ENCODE assay signal across 1 cellular context in the genomic region with DNA sequence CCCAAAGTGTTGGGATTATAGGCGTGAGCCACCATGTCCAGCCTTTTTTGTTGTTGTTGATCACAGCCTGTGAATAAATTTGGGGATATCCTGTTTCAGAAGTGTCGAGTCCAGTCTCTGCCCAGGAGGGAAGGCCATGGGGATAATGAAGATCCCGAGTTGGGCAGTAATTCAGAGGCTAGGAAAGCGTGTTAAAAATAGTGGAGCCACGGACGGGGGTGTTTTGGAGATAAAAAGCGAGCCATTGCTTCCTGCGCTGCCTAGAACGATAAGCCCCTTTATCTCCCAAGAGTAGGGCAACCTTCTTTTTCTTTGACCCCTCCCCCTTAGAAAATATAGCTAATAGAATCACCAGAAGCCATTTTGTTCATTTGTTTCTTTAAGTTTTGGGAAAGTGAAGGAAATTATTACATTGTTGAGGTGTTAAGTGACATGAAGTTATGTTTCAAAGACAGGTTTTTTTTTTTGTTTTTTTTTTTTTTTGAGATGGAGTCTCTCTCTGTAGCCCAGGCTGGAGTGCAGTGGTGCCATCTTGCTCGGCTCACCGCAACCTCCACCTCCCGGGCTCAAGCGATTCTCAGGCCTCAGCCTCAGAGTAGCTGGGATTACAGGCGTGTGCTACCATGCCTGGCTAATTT.
TF ChIP-seq lines count a peak whose summit lies in the region.

No MANE protein-coding gene starts in this region.

TF ChIP-seq in K562, 482 proteins besides CTCF, POLR2A, EP300 and RAD21 (continued from another document):
- TF ChIP-seq, protein P1, sequence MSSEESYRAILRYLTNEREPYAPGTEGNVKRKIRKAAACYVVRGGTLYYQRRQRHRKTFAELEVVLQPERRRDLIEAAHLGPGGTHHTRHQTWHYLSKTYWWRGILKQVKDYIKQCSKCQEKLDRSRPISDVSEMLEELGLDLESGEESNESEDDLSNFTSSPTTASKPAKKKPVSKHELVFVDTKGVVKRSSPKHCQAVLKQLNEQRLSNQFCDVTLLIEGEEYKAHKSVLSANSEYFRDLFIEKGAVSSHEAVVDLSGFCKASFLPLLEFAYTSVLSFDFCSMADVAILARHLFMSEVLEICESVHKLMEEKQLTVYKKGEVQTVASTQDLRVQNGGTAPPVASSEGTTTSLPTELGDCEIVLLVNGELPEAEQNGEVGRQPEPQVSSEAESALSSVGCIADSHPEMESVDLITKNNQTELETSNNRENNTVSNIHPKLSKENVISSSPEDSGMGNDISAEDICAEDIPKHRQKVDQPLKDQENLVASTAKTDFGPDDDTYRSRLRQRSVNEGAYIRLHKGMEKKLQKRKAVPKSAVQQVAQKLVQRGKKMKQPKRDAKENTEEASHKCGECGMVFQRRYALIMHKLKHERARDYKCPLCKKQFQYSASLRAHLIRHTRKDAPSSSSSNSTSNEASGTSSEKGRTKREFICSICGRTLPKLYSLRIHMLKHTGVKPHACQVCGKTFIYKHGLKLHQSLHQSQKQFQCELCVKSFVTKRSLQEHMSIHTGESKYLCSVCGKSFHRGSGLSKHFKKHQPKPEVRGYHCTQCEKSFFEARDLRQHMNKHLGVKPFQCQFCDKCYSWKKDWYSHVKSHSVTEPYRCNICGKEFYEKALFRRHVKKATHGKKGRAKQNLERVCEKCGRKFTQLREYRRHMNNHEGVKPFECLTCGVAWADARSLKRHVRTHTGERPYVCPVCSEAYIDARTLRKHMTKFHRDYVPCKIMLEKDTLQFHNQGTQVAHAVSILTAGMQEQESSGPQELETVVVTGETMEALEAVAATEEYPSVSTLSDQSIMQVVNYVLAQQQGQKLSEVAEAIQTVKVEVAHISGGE (CRISPR knock-in tag; IDR thresholded peaks at IDR 0.05) = peak in 1 of 3 experiments; percentile 68; a peak in 1 of 6 replicates
- no peak for TF ChIP-seq EWSR1 (IDR thresholded peaks at IDR 0.05; ENCODE audit: borderline replicate concordance, low read depth, partially characterized antibody)
- TF ChIP-seq TAL1 (IDR thresholded peaks at IDR 0.05) = peak; percentile 87
- no peak for TF ChIP-seq SIN3B (IDR thresholded peaks at IDR 0.05; ENCODE audit: low read depth)
- TF ChIP-seq MAZ (CRISPR knock-in tag; conservative IDR thresholded peaks at IDR 0.05 in 1 of 2, IDR thresholded peaks at IDR 0.05 in 1 of 2) = peak; percentile 53 to 65; a peak in 3 of 4 replicates
- no peak for TF ChIP-seq GTF3C2 (IDR thresholded peaks at IDR 0.05; ENCODE audit: borderline replicate concordance, extremely low read depth, insufficient read length)
- peak; percentile 64; the same call in 1 of the 2 replicates for TF ChIP-seq ETV5 (CRISPR knock-in tag; IDR thresholded peaks at IDR 0.05; ENCODE audit: low read depth)
- TF ChIP-seq, protein P2, sequence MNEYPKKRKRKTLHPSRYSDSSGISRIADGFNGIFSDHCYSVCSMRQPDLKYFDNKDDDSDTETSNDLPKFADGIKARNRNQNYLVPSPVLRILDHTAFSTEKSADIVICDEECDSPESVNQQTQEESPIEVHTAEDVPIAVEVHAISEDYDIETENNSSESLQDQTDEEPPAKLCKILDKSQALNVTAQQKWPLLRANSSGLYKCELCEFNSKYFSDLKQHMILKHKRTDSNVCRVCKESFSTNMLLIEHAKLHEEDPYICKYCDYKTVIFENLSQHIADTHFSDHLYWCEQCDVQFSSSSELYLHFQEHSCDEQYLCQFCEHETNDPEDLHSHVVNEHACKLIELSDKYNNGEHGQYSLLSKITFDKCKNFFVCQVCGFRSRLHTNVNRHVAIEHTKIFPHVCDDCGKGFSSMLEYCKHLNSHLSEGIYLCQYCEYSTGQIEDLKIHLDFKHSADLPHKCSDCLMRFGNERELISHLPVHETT (CRISPR knock-in tag; conservative IDR thresholded peaks at IDR 0.05 in 1 of 2, IDR thresholded peaks at IDR 0.05 in 1 of 2) = peak in 1 of 2 experiments; percentile 83; a peak in 2 of 4 replicates
- TF ChIP-seq, protein P3, sequence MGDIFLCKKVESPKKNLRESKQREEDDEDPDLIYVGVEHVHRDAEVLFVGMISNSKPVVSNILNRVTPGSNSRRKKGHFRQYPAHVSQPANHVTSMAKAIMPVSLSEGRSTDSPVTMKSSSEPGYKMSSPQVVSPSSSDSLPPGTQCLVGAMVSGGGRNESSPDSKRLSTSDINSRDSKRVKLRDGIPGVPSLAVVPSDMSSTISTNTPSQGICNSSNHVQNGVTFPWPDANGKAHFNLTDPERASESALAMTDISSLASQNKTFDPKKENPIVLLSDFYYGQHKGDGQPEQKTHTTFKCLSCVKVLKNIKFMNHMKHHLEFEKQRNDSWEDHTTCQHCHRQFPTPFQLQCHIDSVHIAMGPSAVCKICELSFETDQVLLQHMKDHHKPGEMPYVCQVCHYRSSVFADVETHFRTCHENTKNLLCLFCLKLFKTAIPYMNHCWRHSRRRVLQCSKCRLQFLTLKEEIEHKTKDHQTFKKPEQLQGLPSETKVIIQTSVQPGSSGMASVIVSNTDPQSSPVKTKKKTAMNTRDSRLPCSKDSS (IDR thresholded peaks at IDR 0.05; ENCODE audit: low read depth, partially characterized antibody) = no peak
- TF ChIP-seq ZNF668 (CRISPR knock-in tag; IDR thresholded peaks at IDR 0.05) = no peak
- TF ChIP-seq GABPB2 (CRISPR knock-in tag; conservative IDR thresholded peaks at IDR 0.05) = no peak
- TF ChIP-seq, protein P4, sequence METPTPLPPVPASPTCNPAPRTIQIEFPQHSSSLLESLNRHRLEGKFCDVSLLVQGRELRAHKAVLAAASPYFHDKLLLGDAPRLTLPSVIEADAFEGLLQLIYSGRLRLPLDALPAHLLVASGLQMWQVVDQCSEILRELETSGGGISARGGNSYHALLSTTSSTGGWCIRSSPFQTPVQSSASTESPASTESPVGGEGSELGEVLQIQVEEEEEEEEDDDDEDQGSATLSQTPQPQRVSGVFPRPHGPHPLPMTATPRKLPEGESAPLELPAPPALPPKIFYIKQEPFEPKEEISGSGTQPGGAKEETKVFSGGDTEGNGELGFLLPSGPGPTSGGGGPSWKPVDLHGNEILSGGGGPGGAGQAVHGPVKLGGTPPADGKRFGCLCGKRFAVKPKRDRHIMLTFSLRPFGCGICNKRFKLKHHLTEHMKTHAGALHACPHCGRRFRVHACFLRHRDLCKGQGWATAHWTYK (CRISPR knock-in tag; IDR thresholded peaks at IDR 0.05) = peak; percentile 56; the same call in 1 of the 2 replicates
- TF ChIP-seq ZNF277 (CRISPR knock-in tag; IDR thresholded peaks at IDR 0.05; ENCODE audit: borderline replicate concordance) = no peak
- TF ChIP-seq ZNF436 (CRISPR knock-in tag; IDR thresholded peaks at IDR 0.05) = no peak
- no peak for TF ChIP-seq ZNF23 (CRISPR knock-in tag; IDR thresholded peaks at IDR 0.05)
- peak; percentile 90 for TF ChIP-seq CBFA2T2 (conservative IDR thresholded peaks at IDR 0.05)
- TF ChIP-seq PML (IDR thresholded peaks at IDR 0.05; ENCODE audit: low read length) = peak; percentile 82
- TF ChIP-seq ZKSCAN3 (CRISPR knock-in tag; IDR thresholded peaks at IDR 0.05) = no peak
